ENCODE assay signal across 1 cellular context in the genomic region with DNA sequence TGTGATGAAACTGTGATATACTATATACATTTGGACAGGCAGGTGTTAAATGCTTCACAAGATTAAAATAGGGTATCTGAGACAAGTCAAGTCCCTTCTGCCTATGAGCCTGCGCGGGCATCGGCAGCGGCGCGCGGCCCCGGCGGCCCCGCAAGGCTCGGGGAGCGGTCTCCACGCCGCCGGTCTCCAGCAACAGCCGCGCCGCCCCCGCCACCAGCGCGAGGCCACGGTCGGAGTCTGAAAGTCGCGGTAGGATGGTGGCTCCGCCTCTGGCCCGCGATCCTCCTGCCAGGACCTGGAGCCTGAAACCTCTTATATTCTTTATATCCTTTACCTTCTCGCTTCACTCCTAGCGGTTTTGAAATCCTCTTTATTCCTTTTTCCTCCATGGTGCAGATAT.
TF ChIP-seq lines count a peak whose summit lies in the region.

No MANE protein-coding gene starts in this region.

TF ChIP-seq in WTC11, 78 proteins besides CTCF, POLR2A, EP300 and RAD21 (continued from another document):
- TF ChIP-seq MXD4 (CRISPR knock-in tag; IDR thresholded peaks at IDR 0.05; ENCODE audit: borderline replicate concordance): no peak
- TF ChIP-seq, protein P1, sequence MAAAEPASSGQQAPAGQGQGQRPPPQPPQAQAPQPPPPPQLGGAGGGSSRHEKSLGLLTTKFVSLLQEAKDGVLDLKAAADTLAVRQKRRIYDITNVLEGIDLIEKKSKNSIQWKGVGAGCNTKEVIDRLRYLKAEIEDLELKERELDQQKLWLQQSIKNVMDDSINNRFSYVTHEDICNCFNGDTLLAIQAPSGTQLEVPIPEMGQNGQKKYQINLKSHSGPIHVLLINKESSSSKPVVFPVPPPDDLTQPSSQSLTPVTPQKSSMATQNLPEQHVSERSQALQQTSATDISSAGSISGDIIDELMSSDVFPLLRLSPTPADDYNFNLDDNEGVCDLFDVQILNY (CRISPR knock-in tag; IDR thresholded peaks at IDR 0.05): no peak
- no peak for TF ChIP-seq ZNF263 (CRISPR knock-in tag; IDR thresholded peaks at IDR 0.05; ENCODE audit: low read depth)
